ENCODE assay signal across 12 cellular contexts in the genomic region with DNA sequence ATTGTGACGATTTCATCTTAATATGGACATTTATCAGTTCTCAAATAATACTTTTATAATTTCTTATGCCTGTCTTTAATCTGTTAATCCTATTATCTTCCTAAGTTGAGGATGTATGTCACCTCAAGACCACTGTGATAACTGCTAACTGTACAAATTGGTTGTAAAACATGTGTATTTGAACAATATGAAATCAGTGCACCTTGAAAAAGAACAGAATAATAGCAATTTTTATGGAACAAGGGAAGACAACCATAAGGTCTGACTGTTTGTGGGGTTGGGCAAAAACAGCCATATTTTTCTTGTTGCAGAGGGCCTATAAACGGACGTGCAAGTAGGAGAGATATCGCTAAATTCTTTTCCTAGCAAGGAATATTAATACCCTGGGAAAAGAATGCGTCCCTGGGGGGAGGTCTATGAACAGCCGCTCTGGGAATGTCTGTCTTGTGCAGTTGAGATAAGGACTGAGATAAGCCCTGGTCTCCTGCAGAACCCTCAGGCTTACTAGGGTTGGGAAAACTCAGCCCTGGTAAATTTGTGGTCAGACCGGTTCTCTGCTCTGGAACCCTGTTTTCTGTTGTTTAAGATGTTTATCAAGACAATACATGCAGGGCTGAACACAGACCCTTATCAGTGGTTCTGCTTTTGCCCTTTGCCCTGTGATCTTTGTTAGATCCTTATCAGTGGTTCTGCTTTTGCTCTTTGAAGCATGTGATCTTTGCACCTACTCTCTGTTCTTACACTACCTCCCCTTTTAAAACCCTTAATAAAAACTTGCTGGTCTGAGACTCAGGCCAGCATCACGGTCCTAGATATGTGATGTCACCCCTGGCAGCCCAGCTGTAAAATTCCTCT. TPM values are rescaled to one million over a fixed set of nuclear protein-coding genes. Genes with fewer than 3 reads are reported as not detected.
DNase-seq lines count a peak whose midpoint lies in the region; ATAC-seq and TF ChIP-seq lines count a peak whose summit lies in the region.
"Not testable (repeated sequence)": the region's sequence is repeated elsewhere in the genome, so short reads cannot be mapped to it uniquely, and the experiment has no call there.
"Had no signal": no experiment of that assay in that cellular context is flagged by ENCODE, and none has a peak within 500 bp of the region (broad histone marks: within the 10 kb centered on the region; RNA-seq: fewer than 3 reads in every experiment).

No MANE protein-coding gene starts in this region.

- not testable (repeated sequence) for H3K23ac ChIP-seq in H9 (ENCODE audit: insufficient read length, low read depth, low read length); trophoblast cell (ENCODE audit: low read length)

- WGBS in H9 (ENCODE audit: extremely low coverage, insufficient read length, low lambda C conversion rate) = no CpG with 5 or more reads among the region's 8 CpGs
- whole genome bisulfite sequencing in hepatocyte (ENCODE audit: low lambda C conversion rate, missing lambda C conversion rate) = 54% methylated on average over 8 of the region's 8 CpGs
- no CpG with 5 or more reads among the region's 8 CpGs for WGBS in trophoblast cell (ENCODE audit: extremely low coverage, insufficient coverage, insufficient read length)

- peak overlapping the region; percentile 32 to 70 (median 52) for H3K27ac Mint-ChIP-seq in CD4-positive, CD25-positive, alpha-beta regulatory T cell
- H3K27ac Mint-ChIP-seq in H9 = peak overlapping the region in 2 of 3 experiments; percentile 14 to 57; a peak in 2 of 7 replicates
- peak overlapping the region; percentile 37 for H3K27ac Mint-ChIP-seq in activated T-helper 17 cell treated with anti-CD3 and anti-CD28 coated beads, Interleukin-2, amount 50 U/mL, for 72 hours
- H3K27ac Mint-ChIP-seq in central memory CD8-positive, alpha-beta T cell (ENCODE audit: low read depth) = peak overlapping the region; percentile 2

- H3K79me1 ChIP-seq in H9 (ENCODE audit: insufficient read depth, low read depth, low read length, poor library complexity, severe bottlenecking); trophoblast cell (ENCODE audit: low read length): not testable (repeated sequence)

- not testable (repeated sequence) for H2BK120ac ChIP-seq in H9 (ENCODE audit: low read depth, low read length, poor library complexity, severe bottlenecking)
- peak overlapping the region; percentile 94 for H2BK120ac ChIP-seq in trophoblast cell (ENCODE audit: insufficient read depth, low read length, poor library complexity)

- H2AFZ ChIP-seq in H9 (ENCODE audit: low read length); hepatocyte; trophoblast cell (ENCODE audit: insufficient read depth, low read length, poor library complexity): not testable (repeated sequence)

- H3T11ph ChIP-seq in H9 (ENCODE audit: low read length) = not testable (repeated sequence)

- not testable (repeated sequence) for H4K20me1 ChIP-seq in H9 (ENCODE audit: control insufficient read depth, insufficient read depth, insufficient read length); hepatocyte (ENCODE audit: insufficient read depth, poor library complexity, severe bottlenecking)

- not testable (repeated sequence) for H3K23me2 ChIP-seq in H9 (ENCODE audit: insufficient read length, low read depth, low read length, poor library complexity, severe bottlenecking)

- peaks cover 59% of the 10 kb centered on the region for H3K36me3 Mint-ChIP-seq in CD4-positive, CD25-positive, alpha-beta regulatory T cell
- H3K36me3 Mint-ChIP-seq in H9 (ENCODE audit: insufficient read depth in 1 of 3, low read depth in 3 of 3) = peaks cover 61 to 85% (median 84%) of the 10 kb centered on the region in 3 experiments
- peaks cover 100% of the 10 kb centered on the region for H3K36me3 Mint-ChIP-seq in activated T-helper 17 cell treated with anti-CD3 and anti-CD28 coated beads, Interleukin-2, amount 50 U/mL, for 72 hours (ENCODE audit: low read depth)
- peaks cover 76% of the 10 kb centered on the region for H3K36me3 Mint-ChIP-seq in central memory CD8-positive, alpha-beta T cell (ENCODE audit: insufficient read depth)

- H2BK15ac ChIP-seq in H9 (ENCODE audit: low read depth, low read length) = not testable (repeated sequence)

- H4K12ac ChIP-seq in trophoblast cell (ENCODE audit: low read depth, low read length) = not testable (repeated sequence)

- H3K9me3 ChIP-seq in CD4-positive, CD25-positive, alpha-beta regulatory T cell (ENCODE audit: control insufficient read depth in 2 of 2, low read length in 2 of 2); H9 (ENCODE audit: control insufficient read depth, low read depth, low read length); hepatocyte (ENCODE audit: low read depth); trophoblast cell (ENCODE audit: insufficient read depth, low read depth, low read length): not testable (repeated sequence)

- not testable (repeated sequence) for H2AK5ac ChIP-seq in H9 (ENCODE audit: insufficient read length, low read length); trophoblast cell (ENCODE audit: low read length)

- H3K27ac ChIP-seq in CD4-positive, CD25-positive, alpha-beta regulatory T cell (ENCODE audit: insufficient read depth, low read length, poor library complexity, severe bottlenecking); H9 (ENCODE audit: insufficient read length, low read depth, low read length); hepatocyte: not testable (repeated sequence)
- peak overlapping the region; percentile 83 for H3K27ac ChIP-seq in trophoblast cell (ENCODE audit: low read depth, low read length)

- not testable (repeated sequence) for H4K5ac ChIP-seq in H9 (ENCODE audit: insufficient read length, low read depth, low read length)

- not testable (repeated sequence) for H3K27me3 Mint-ChIP-seq in CD4-positive, CD25-positive, alpha-beta regulatory T cell; H9 (ENCODE audit: low read depth); activated T-helper 17 cell treated with anti-CD3 and anti-CD28 coated beads, Interleukin-2, amount 50 U/mL, for 72 hours; central memory CD8-positive, alpha-beta T cell

- not testable (repeated sequence) for ATAC-seq in CD4-positive, CD25-positive, alpha-beta regulatory T cell (ENCODE audit: low read depth in 2 of 2); activated T-helper 17 cell treated with anti-CD3 and anti-CD28 coated beads, Interleukin-2, amount 50 U/mL, for 72 hours (replicated peaks); central memory CD8-positive, alpha-beta T cell (replicated peaks; ENCODE audit: extremely low read depth, poor library complexity, severe bottlenecking)

- not testable (repeated sequence) for H4K91ac ChIP-seq in H9 (ENCODE audit: insufficient read length, low read depth, low read length)
- H4K91ac ChIP-seq in trophoblast cell (ENCODE audit: low read depth, low read length) = peak overlapping the region; percentile 80

- not testable (repeated sequence) for H3K9ac ChIP-seq in H9 (ENCODE audit: extremely low read depth, insufficient read length, low read length); trophoblast cell (ENCODE audit: low read length)

- not testable (repeated sequence) for H4K8ac ChIP-seq in H9 (replicated peaks; ENCODE audit: insufficient read length, low read depth, low read length); trophoblast cell (ENCODE audit: low read depth, low read length)

- H3K79me2 ChIP-seq in H9 (ENCODE audit: insufficient read depth, low read length); hepatocyte; trophoblast cell (ENCODE audit: control insufficient read depth, insufficient read depth, low read length, poor library complexity): not testable (repeated sequence)

- not testable (repeated sequence) for H3K4me3 ChIP-seq in CD4-positive, CD25-positive, alpha-beta regulatory T cell (ENCODE audit: low read depth, low read length); hepatocyte; trophoblast cell (ENCODE audit: low read depth, low read length)

- H3K4ac ChIP-seq in H9 (ENCODE audit: low read depth, low read length); trophoblast cell (ENCODE audit: low read depth, low read length): not testable (repeated sequence)

- H3K4me1 ChIP-seq in CD4-positive, CD25-positive, alpha-beta regulatory T cell (ENCODE audit: control insufficient read depth, insufficient read depth, low read length, poor library complexity, severe bottlenecking); H9 (ENCODE audit: insufficient read depth, low read length); hepatocyte (ENCODE audit: insufficient read depth); trophoblast cell (ENCODE audit: control insufficient read depth in 1 of 2, insufficient read depth in 2 of 2, low read length in 2 of 2): not testable (repeated sequence)

- not testable (repeated sequence) for H3K18ac ChIP-seq in H9 (ENCODE audit: insufficient read length, low read depth, low read length); trophoblast cell (ENCODE audit: low read length)

- not testable (repeated sequence) for H3K9me3 Mint-ChIP-seq in CD4-positive, CD25-positive, alpha-beta regulatory T cell; H9; activated T-helper 17 cell treated with anti-CD3 and anti-CD28 coated beads, Interleukin-2, amount 50 U/mL, for 72 hours; central memory CD8-positive, alpha-beta T cell

- H2BK20ac ChIP-seq in H9 (ENCODE audit: low read depth, low read length, poor library complexity, severe bottlenecking) = not testable (repeated sequence)

- H3K56ac ChIP-seq in H9 (ENCODE audit: insufficient read length, low read depth, low read length) = not testable (repeated sequence)

- not testable (repeated sequence) for H3K4me2 ChIP-seq in H9 (ENCODE audit: insufficient read depth, insufficient read length, low read length); hepatocyte; trophoblast cell (ENCODE audit: low read length)

- not testable (repeated sequence) for H3K14ac ChIP-seq in H9 (ENCODE audit: insufficient read depth, low read length); trophoblast cell (ENCODE audit: low read length)

- H2BK12ac ChIP-seq in H9 (ENCODE audit: insufficient read length, low read depth, low read length); trophoblast cell (ENCODE audit: low read length): not testable (repeated sequence)

- not testable (repeated sequence) for TF ChIP-seq CTCF in H9 (conservative IDR thresholded peaks at IDR 0.05); hepatocyte (IDR thresholded peaks at IDR 0.05; ENCODE audit: poor library complexity)

- H3K36me3 ChIP-seq in CD4-positive, CD25-positive, alpha-beta regulatory T cell (ENCODE audit: control insufficient read depth, insufficient read depth, low read length) = peaks cover 95% of the 10 kb centered on the region
- H3K36me3 ChIP-seq in hepatocyte (replicated peaks; ENCODE audit: insufficient read depth, low read depth) (peaks cover 13% of the 10 kb centered on the region), trophoblast cell (ENCODE audit: control insufficient read depth in 1 of 2, insufficient read depth in 2 of 2, low read length in 2 of 2) (peaks cover 8 to 20% of the 10 kb centered on the region in 2 experiments)

- H3K4me1 Mint-ChIP-seq in CD4-positive, CD25-positive, alpha-beta regulatory T cell; H9; activated T-helper 17 cell treated with anti-CD3 and anti-CD28 coated beads, Interleukin-2, amount 50 U/mL, for 72 hours; central memory CD8-positive, alpha-beta T cell: not testable (repeated sequence)

- DNase-seq in CD4-positive, CD25-positive, alpha-beta regulatory T cell; H9; central memory CD8-positive, alpha-beta T cell (ENCODE audit: low spot score in 2 of 2): not testable (repeated sequence)
- DNase-seq in NCI-H226 = peak; percentile 34
- peak; percentile 13 for DNase-seq in hepatocyte (ENCODE audit: low spot score)
- peak; percentile 85 to 95 for DNase-seq in trophoblast cell

- not testable (repeated sequence) for H2BK5ac ChIP-seq in H9 (ENCODE audit: insufficient read length, low read length)
- peak overlapping the region; percentile 93 for H2BK5ac ChIP-seq in trophoblast cell (ENCODE audit: low read depth, low read length, poor library complexity)

- not testable (repeated sequence) for H3K27me3 ChIP-seq in CD4-positive, CD25-positive, alpha-beta regulatory T cell (ENCODE audit: control insufficient read depth, insufficient read depth, low read length); H9 (ENCODE audit: insufficient read depth, low read length); hepatocyte; trophoblast cell (ENCODE audit: insufficient read depth, low read length)

- not testable (repeated sequence) for H3K9me2 ChIP-seq in hepatocyte (replicated peaks; ENCODE audit: insufficient read depth)

- H3K4me3 Mint-ChIP-seq in CD4-positive, CD25-positive, alpha-beta regulatory T cell; H9; activated T-helper 17 cell treated with anti-CD3 and anti-CD28 coated beads, Interleukin-2, amount 50 U/mL, for 72 hours; central memory CD8-positive, alpha-beta T cell: not testable (repeated sequence)

RNA-seq across cellular contexts. Expression of gene TPR, which starts 27.0 kb away (rescaled TPM):
- 208 TPM for total RNA-seq in CD4-positive, CD25-positive, alpha-beta regulatory T cell
- 100 to 1,000 TPM in 3 of 4 donors, 10 to 100 TPM in 1; 94.4 to 154 (median 113) TPM for polyA plus RNA-seq in CD4-positive, CD25-positive, alpha-beta regulatory T cell
- 100 and 107 TPM in 2 replicates for total RNA-seq in H9 (2021)
- total RNA-seq in activated T-helper 17 cell treated with anti-CD3 and anti-CD28 coated beads, Interleukin-2, amount 50 U/mL, for 72 hours = 100 to 1,000 TPM; 147 to 156 TPM
- 51.5 and 58.4 TPM in 2 replicates for total RNA-seq in hepatocyte
- 65.1 and 79.4 TPM in 2 replicates for polyA plus RNA-seq in hepatocyte
- 81.1 and 88.7 TPM in 2 replicates for polyA plus RNA-seq in trophoblast cell (2013)

RNA-seq across cellular contexts. Expression of gene ODR4, which starts 27.6 kb away (rescaled TPM):
- 26.4 TPM for total RNA-seq in CD4-positive, CD25-positive, alpha-beta regulatory T cell
- polyA plus RNA-seq in CD4-positive, CD25-positive, alpha-beta regulatory T cell = 1 to 10 TPM; 5.9 to 9.1 (median 8.2) TPM
- 15.9 and 17.1 TPM in 2 replicates for total RNA-seq in H9 (2021)
- total RNA-seq in activated T-helper 17 cell treated with anti-CD3 and anti-CD28 coated beads, Interleukin-2, amount 50 U/mL, for 72 hours = 10 to 100 TPM; 14.0 to 17.7 TPM
- total RNA-seq in hepatocyte = 22.1 and 29.2 TPM in 2 replicates
- 22.3 and 22.8 TPM in 2 replicates for polyA plus RNA-seq in hepatocyte
- polyA plus RNA-seq in trophoblast cell (2013) = 27.9 and 28.2 TPM in 2 replicates

RNA-seq across cellular contexts. Expression of gene PRG4, which starts 52.0 kb away (rescaled TPM):
- total RNA-seq in CD4-positive, CD25-positive, alpha-beta regulatory T cell = 3.4 TPM
- under 1 TPM; 0.21 to 0.95 (median 0.50) TPM for polyA plus RNA-seq in CD4-positive, CD25-positive, alpha-beta regulatory T cell
- 0.07 TPM in 1 of 2 replicates, not detected in the other for total RNA-seq in H9 (2021)
- 1 to 10 TPM; 1.7 to 4.8 TPM for total RNA-seq in activated T-helper 17 cell treated with anti-CD3 and anti-CD28 coated beads, Interleukin-2, amount 50 U/mL, for 72 hours
- total RNA-seq in hepatocyte = 2.0 and 2.1 TPM in 2 replicates
- 1.1 and 3.9 TPM in 2 replicates for polyA plus RNA-seq in hepatocyte
- 0.01 TPM in 1 of 2 replicates, not detected in the other for polyA plus RNA-seq in trophoblast cell (2013)
- total RNA-seq: H4, IMR-90, MCF 10A, PC-3, RPMI7951 had no signal
- polyA plus RNA-seq: IMR-90 had no signal

Comparison
In these comparisons a context has a peak if more than half of its experiments do, and no peak if none do; other contexts are left out.
1. H3K27ac Mint-ChIP-seq: peak in every context shown above with its lines; median percentile 52 in CD4-positive, CD25-positive, alpha-beta regulatory T cell; 37 in activated T-helper 17 cell treated with anti-CD3 and anti-CD28 coated beads, Interleukin-2, amount 50 U/mL, for 72 hours; 36 in H9; 2 in central memory CD8-positive, alpha-beta T cell.